Comparison of ENCODE assay signal across 9 cellular contexts in genomic region chr16:17404903-17405691, GRCh38.
DNase-seq lines count a peak whose midpoint lies in the region; ATAC-seq and TF ChIP-seq lines count a peak whose summit lies in the region.
"Had no signal": no experiment of that assay in that cellular context is flagged by ENCODE, and none has a peak within 500 bp of the region (broad histone marks: within the 10 kb centered on the region; RNA-seq: fewer than 3 reads in every experiment).

No MANE protein-coding gene starts in this region.

- peak; percentile 17 for DNase-seq in NCI-H2171 treated with DMSO at 0.1 percent for 48 hours (lab: John Stamatoyannopoulos, UW)
- DNase-seq in NCI-H2171 (lab: John Stamatoyannopoulos, UW): no peak
- peak; percentile 36 to 97 (median 92) for DNase-seq in dorsolateral prefrontal cortex
- peak; percentile 96 for DNase-seq in midbrain (lab: John Stamatoyannopoulos, UW)
- DNase-seq in upper lobe of right lung: peak; percentile 64
- DNase-seq in mesothelial cell of epicardium (ENCODE audit: low spot score in 2 of 2, unreplicated experiment in 2 of 2): no peak
- no peak for DNase-seq in stimulated activated CD4-positive, alpha-beta T cell treated with anti-CD3 and anti-CD28 coated beads, Interleukin-12 subunit alpha, Interleukin-12 subunit beta, amount 100 ng/mL, for 4 hours
- no peak for DNase-seq in spleen
- DNase-seq: 8988T had no signal

- H3K36me3 ChIP-seq in upper lobe of right lung (no peaks in the 10 kb centered on the region), spleen (no peaks in the 10 kb centered on the region)

- H3K9me3 ChIP-seq in upper lobe of right lung (no peaks in the 10 kb centered on the region), spleen (peaks cover 0 to 3% (median 0%) of the 10 kb centered on the region in 8 donors)

- peaks cover 2% of the 10 kb centered on the region for H3K36me3 Mint-ChIP-seq in mesothelial cell of epicardium

- peak overlapping the region in 33 of 59 donors; percentile 0 to 56 (median 25) for H3K4me3 ChIP-seq in dorsolateral prefrontal cortex
- H3K4me3 ChIP-seq in upper lobe of right lung: no peak overlapping the region
- no peak overlapping the region for H3K4me3 ChIP-seq in spleen

- H3K9me3 Mint-ChIP-seq in mesothelial cell of epicardium: peaks cover 4% of the 10 kb centered on the region

- peak overlapping the region; percentile 81 to 98 (median 94) for H3K27ac ChIP-seq in dorsolateral prefrontal cortex
- H3K27ac ChIP-seq in upper lobe of right lung: peak overlapping the region; percentile 39
- H3K27ac ChIP-seq in spleen: no peak overlapping the region

- no peak overlapping the region for H3K4me3 Mint-ChIP-seq in mesothelial cell of epicardium

- H3K4me1 ChIP-seq in upper lobe of right lung (peaks cover 8% of the 10 kb centered on the region), spleen (peaks cover 0 to 69% (median 16%) of the 10 kb centered on the region in 6 donors)

- peak in 11 of 56 donors; percentile 9 to 41 (median 20) for TF ChIP-seq CTCF in dorsolateral prefrontal cortex (IDR thresholded peaks at IDR 0.05 in 54 of 56, conservative IDR thresholded peaks at IDR 0.05 in 2 of 56; ENCODE audit: low read depth in 1 of 56, partially characterized antibody in 56 of 56)
- TF ChIP-seq CTCF in upper lobe of right lung (IDR thresholded peaks at IDR 0.05): no peak
- no peak for TF ChIP-seq CTCF in mesothelial cell of epicardium (IDR thresholded peaks at IDR 0.05; ENCODE audit: unreplicated experiment)
- TF ChIP-seq CTCF in spleen (IDR thresholded peaks at IDR 0.05 in 8 of 11, conservative IDR thresholded peaks at IDR 0.05 in 3 of 11): no peak

- WGBS in spleen, 5 donors: 82 to 89% (median 85%) methylated on average over 22 to 24 of the region's 24 CpGs

- H3K27me3 ChIP-seq in dorsolateral prefrontal cortex (no peaks in the 10 kb centered on the region), upper lobe of right lung (no peaks in the 10 kb centered on the region), spleen (replicated peaks in 1 of 7) (no peaks in the 10 kb centered on the region)

- peak; percentile 54 for ATAC-seq in upper lobe of right lung

- intact Hi-C loops in dorsolateral prefrontal cortex (cut with DNase I): loop anchor here (2.0 to 10.0 kb wide), 3 partner anchors 64 to 130 kb away; no protein-coding TSS in a partner anchor
- intact Hi-C loops in upper lobe of right lung (cut with DNase I): no loop called here
- intact Hi-C loops in spleen (cut with DNase I; ENCODE audit: low total_unique reads): no loop called here

- no peak for TF ChIP-seq POLR2A in spleen (IDR thresholded peaks at IDR 0.05)

- H3K27me3 Mint-ChIP-seq in mesothelial cell of epicardium (ENCODE audit: low read depth): no peaks in the 10 kb centered on the region

- no peak overlapping the region for H3K27ac Mint-ChIP-seq in mesothelial cell of epicardium

- no peaks in the 10 kb centered on the region for H3K4me1 Mint-ChIP-seq in mesothelial cell of epicardium

Comparison
In these comparisons a context has a peak if more than half of its experiments do, and no peak if none do; other contexts are left out.
1. DNase-seq: peak in NCI-H2171 treated with DMSO at 0.1 percent for 48 hours (single experiment), dorsolateral prefrontal cortex (10 of 10), midbrain (single experiment) and upper lobe of right lung (single experiment); none in NCI-H2171 (single experiment), mesothelial cell of epicardium (0 of 2), stimulated activated CD4-positive, alpha-beta T cell treated with anti-CD3 and anti-CD28 coated beads, Interleukin-12 subunit alpha, Interleukin-12 subunit beta, amount 100 ng/mL, for 4 hours (single experiment) and spleen (single experiment).
2. H3K27ac ChIP-seq: peak in dorsolateral prefrontal cortex (59 of 59) and upper lobe of right lung (single experiment); none in spleen (0 of 8).
3. H3K4me3 ChIP-seq: peak in dorsolateral prefrontal cortex (33 of 59); none in upper lobe of right lung (single experiment) and spleen (0 of 8).
4. intact Hi-C loops: an anchor here in dorsolateral prefrontal cortex (2.0 to 10.0 kb wide); none called in upper lobe of right lung and spleen.